Comparison of ENCODE assay signal across 21 cellular contexts in genomic region chr5:137825165-137825564, GRCh38. TPM values are rescaled to one million over a fixed set of nuclear protein-coding genes. Genes with fewer than 3 reads are reported as not detected.
A peak's percentile ranks its signal among the peaks of the same experiment; 100 is the strongest.
DNase-seq lines count a peak whose midpoint lies in the region; ATAC-seq and TF ChIP-seq lines count a peak whose summit lies in the region.
"Had no signal": no experiment of that assay in that cellular context is flagged by ENCODE, and none has a peak within 500 bp of the region (broad histone marks: within the 10 kb centered on the region; RNA-seq: fewer than 3 reads in every experiment).

No MANE protein-coding gene starts in this region.

- peaks cover 6% of the 10 kb centered on the region for H3K4me1 Mint-ChIP-seq in chondrocyte (ENCODE audit: low read depth)

- no peaks in the 10 kb centered on the region for H3K9me2 ChIP-seq in GM23248 (ENCODE audit: insufficient read depth)
- H3K9me2 ChIP-seq in hepatocyte (replicated peaks; ENCODE audit: insufficient read depth) = no peaks in the 10 kb centered on the region

- H3K36me3 ChIP-seq in GM23248 (ENCODE audit: low read depth) (no peaks in the 10 kb centered on the region), RWPE2 (ENCODE audit: low read depth) (no peaks in the 10 kb centered on the region), hepatocyte (replicated peaks; ENCODE audit: insufficient read depth, low read depth) (no peaks in the 10 kb centered on the region)
- H3K36me3 ChIP-seq: MG63 had no signal

- ATAC-seq in RWPE2 (ENCODE audit: low read depth) = peak; percentile 35; the same call in 1 of the 3 replicates
- ATAC-seq in GM19324 (IDR thresholded peaks at IDR 0.05; ENCODE audit: low FRiP score, unreplicated experiment) = no peak
- ATAC-seq: CD8-positive, alpha-beta T cell; K562; Right ventricle myocardium inferior; SK-N-SH treated with all-trans-retinoic acid at 6 μM for 48 hours had no signal

- H3K27me3 ChIP-seq in GM23248 (replicated peaks; ENCODE audit: insufficient read depth) (peaks cover under 1% of the 10 kb centered on the region; the same call in 1 of the 2 replicates), RWPE2 (ENCODE audit: insufficient read depth, poor library complexity, severe bottlenecking) (no peaks in the 10 kb centered on the region), hepatocyte (no peaks in the 10 kb centered on the region)
- H3K27me3 ChIP-seq: MG63 had no signal

- no peaks in the 10 kb centered on the region for H3K27me3 Mint-ChIP-seq in chondrocyte (ENCODE audit: low read depth)

- H3K4me3 ChIP-seq in GM23248 (no peak overlapping the region), RWPE2 (ENCODE audit: severe bottlenecking) (no peak overlapping the region), hepatocyte (no peak overlapping the region)
- H3K4me3 ChIP-seq: K562, MG63, PC-9 had no signal

- no peaks in the 10 kb centered on the region for H3K4me1 ChIP-seq in GM23248 (ENCODE audit: insufficient read depth)
- H3K4me1 ChIP-seq in RWPE2 (ENCODE audit: insufficient read depth, poor library complexity, severe bottlenecking) = no peaks in the 10 kb centered on the region
- H3K4me1 ChIP-seq in hepatocyte (ENCODE audit: insufficient read depth) = no peaks in the 10 kb centered on the region

- no peaks in the 10 kb centered on the region for H3K79me2 ChIP-seq in GM23248 (ENCODE audit: insufficient read depth)
- no peaks in the 10 kb centered on the region for H3K79me2 ChIP-seq in hepatocyte

- no peaks in the 10 kb centered on the region for H3F3A ChIP-seq in GM23248 (ENCODE audit: insufficient read depth)

- no peaks in the 10 kb centered on the region for H3K9me3 ChIP-seq in GM23248 (ENCODE audit: low read depth)
- H3K9me3 ChIP-seq in RWPE2 (ENCODE audit: severe bottlenecking) = no peaks in the 10 kb centered on the region
- H3K9me3 ChIP-seq in hepatocyte (ENCODE audit: low read depth) = no peaks in the 10 kb centered on the region

- no peak overlapping the region for H3K9ac ChIP-seq in GM23248

- in situ Hi-C loops in GM23248 (cut with MboI) = no loop called here

- H3K27ac ChIP-seq in GM23248 (no peak overlapping the region), RWPE2 (ENCODE audit: poor library complexity, severe bottlenecking) (no peak overlapping the region), hepatocyte (no peak overlapping the region)
- H3K27ac ChIP-seq: PC-9 had no signal

- H3K4me2 ChIP-seq in GM23248 (ENCODE audit: unreplicated experiment) (no peak overlapping the region), hepatocyte (no peak overlapping the region)
- H3K4me2 ChIP-seq: PC-9 had no signal

- DNase-seq in GM23248 = peak; percentile 21
- no peak for DNase-seq in RWPE2 (ENCODE audit: low spot score)
- DNase-seq in hepatocyte (ENCODE audit: low spot score) = peak; percentile 9
- peak; percentile 63 for DNase-seq in renal cortical epithelial cell (ENCODE audit: low read depth)
- no peak for DNase-seq in central memory CD4-positive, alpha-beta T cell
- no peak for DNase-seq in NCI-H345 (lab: John Stamatoyannopoulos, UW)
- DNase-seq in chondrocyte (ENCODE audit: low spot score) = no peak
- DNase-seq: CD8-positive, alpha-beta T cell; MG63; NCI-H1092 treated with DMSO at 0.1 percent for 48 hours; NCI-H1694; NCI-H2107; NCI-H226; PC-9 had no signal

- H3K9me3 Mint-ChIP-seq in chondrocyte (ENCODE audit: low read depth) = peaks cover 11% of the 10 kb centered on the region

- TF ChIP-seq CTCF in RWPE2 (IDR thresholded peaks at IDR 0.05; ENCODE audit: poor library complexity, severe bottlenecking) = no peak
- TF ChIP-seq CTCF in hepatocyte (IDR thresholded peaks at IDR 0.05; ENCODE audit: poor library complexity) = no peak
- TF ChIP-seq CTCF in chondrocyte (IDR thresholded peaks at IDR 0.05) = no peak

- H3K4me3 Mint-ChIP-seq in chondrocyte (ENCODE audit: unreplicated experiment) = no peak overlapping the region
- H3K4me3 Mint-ChIP-seq: CD8-positive, alpha-beta T cell had no signal

- 33 to 51% methylated on average over 1 of the region's 1 CpG for WGBS in GM23248 (ENCODE audit: low coverage in 1 of 2, low lambda C conversion rate in 2 of 2, missing lambda C conversion rate in 2 of 2), 2 experiments
- 34% methylated on average over 1 of the region's 1 CpG for WGBS in hepatocyte (ENCODE audit: low lambda C conversion rate, missing lambda C conversion rate)

- no peak overlapping the region for H2AFZ ChIP-seq in GM23248
- peak overlapping the region; percentile 30 for H2AFZ ChIP-seq in hepatocyte
- H2AFZ ChIP-seq: PC-9 had no signal

- H3K36me3 Mint-ChIP-seq in chondrocyte (ENCODE audit: low read depth) = peaks cover 6% of the 10 kb centered on the region

- H3K27ac Mint-ChIP-seq in chondrocyte (ENCODE audit: unreplicated experiment) = no peak overlapping the region
- H3K27ac Mint-ChIP-seq: CD8-positive, alpha-beta T cell had no signal

- H4K20me1 ChIP-seq in GM23248 (ENCODE audit: insufficient read depth) = no peaks in the 10 kb centered on the region
- no peaks in the 10 kb centered on the region for H4K20me1 ChIP-seq in hepatocyte (ENCODE audit: insufficient read depth, poor library complexity, severe bottlenecking)

RNA-seq across cellular contexts. Expression of gene MYOT, which starts 42.5 kb away (rescaled TPM):
- not detected in 2 replicates for total RNA-seq in GM23248 (2014; rRNA removed; shearing (Covaris generic))
- 0.39 TPM in 1 of 2 replicates, not detected in the other for polyA plus RNA-seq in GM23248 (2016; fragmentation: Nextera tagmentation; extraction: Ambion mirVana)
- total RNA-seq in hepatocyte = not detected in 2 replicates
- polyA plus RNA-seq in hepatocyte = not detected in 2 replicates
- total RNA-seq in renal cortical epithelial cell = not detected in 2 replicates
- total RNA-seq in chondrocyte = not detected in 3 replicates
- total RNA-seq: CD8-positive, alpha-beta T cell; Daoy; K562; PC-9 had no signal
- polyA plus RNA-seq: AG04450, BJ had no signal

Comparison
In these comparisons a context has a peak if more than half of its experiments do, and no peak if none do; other contexts are left out.
1. DNase-seq: peak in GM23248 (single experiment), hepatocyte (single experiment) and renal cortical epithelial cell (single experiment); none in RWPE2 (single experiment), central memory CD4-positive, alpha-beta T cell (single experiment), NCI-H345 (single experiment) and chondrocyte (single experiment).